In genomic region chr2:71043531-71044407, GRCh38 we compare ENCODE assay signal across 16 cellular contexts.
"Had no signal": no experiment of that assay in that cellular context is flagged by ENCODE, and none has a peak within 500 bp of the region (broad histone marks: within the 10 kb centered on the region; RNA-seq: fewer than 3 reads in every experiment).

No MANE protein-coding gene starts in this region.

- H3K4me1 Mint-ChIP-seq: endodermal cell, nephron, T-cell had no signal

- H3K9me3 Mint-ChIP-seq: activated T-cell treated with anti-CD3 and anti-CD28 coated beads, Interleukin-2, amount 50 U/mL, for 24 hours; endodermal cell; nephron; T-cell had no signal

- ATAC-seq: T-cell had no signal

- H3K27ac Mint-ChIP-seq: activated T-cell treated with anti-CD3 and anti-CD28 coated beads, Interleukin-2, amount 50 U/mL, for 24 hours; endodermal cell; nephron; progenitor cell of endocrine pancreas; T-cell had no signal

- H3K4me3 Mint-ChIP-seq: activated T-cell treated with anti-CD3 and anti-CD28 coated beads, Interleukin-2, amount 50 U/mL, for 24 hours; endodermal cell; nephron; T-cell had no signal

- H3K4me1 ChIP-seq: adrenal gland, right atrium auricular region had no signal

- H3K36me3 Mint-ChIP-seq: T-cell had no signal

- H3K27ac ChIP-seq: adrenal gland, right atrium auricular region, VCaP had no signal

- H3K36me3 ChIP-seq: adrenal gland, right atrium auricular region had no signal

- DNase-seq: activated gamma-delta T cell treated with Interleukin-2 at 50 U/mL for 16 hours; activated T-cell treated with anti-CD3 and anti-CD28 coated beads, Interleukin-2, amount 50 U/mL, for 24 hours; adrenal gland; dermis blood vessel endothelial cell; endodermal cell; head of caudate nucleus; kidney glomerular epithelial cell; mesendoderm; nucleus accumbens; stimulated activated CD4-positive, alpha-beta T cell treated with anti-CD3 and anti-CD28 coated beads, Interleukin-2, amount 100 ng/mL, for 48 hours; T-cell; trophoblast cell had no signal

- H3K4me3 ChIP-seq: adrenal gland, right atrium auricular region had no signal

- H3K9me3 ChIP-seq: adrenal gland, right atrium auricular region had no signal

- H3K27me3 ChIP-seq: adrenal gland, right atrium auricular region had no signal
